1 cellular context compared by ENCODE assay signal in genomic region chr6:109690740-109691687, GRCh38.
TF ChIP-seq lines count a peak whose summit lies in the region.

TSS of gene AK9 (minus strand) at chr6:109691202. CDS start at chr6:109675745, 15,457 bp downstream.
TSS of gene FIG4 (plus strand) at chr6:109691296. CDS start at chr6:109691436, 140 bp downstream.

TF ChIP-seq in K562, 482 proteins besides CTCF, POLR2A, EP300 and RAD21 (continued from another document and continues in another):
- TF ChIP-seq ZBTB40 (IDR thresholded peaks at IDR 0.05) (0 out of 2 replicates have a peak, but pooled peaks have one; percentile 16), ZBTB40 (CRISPR knock-in tag; IDR thresholded peaks at IDR 0.05) (no peak), NELFE (IDR thresholded peaks at IDR 0.05; ENCODE audit: insufficient read depth, insufficient read length) (no peak), KAT7 (CRISPR knock-in tag; IDR thresholded peaks at IDR 0.05; ENCODE audit: borderline replicate concordance) (no peak; the same call in 1 of the 2 replicates), JUND (IDR thresholded peaks at IDR 0.05; ENCODE audit: borderline replicate concordance, low read depth, low read length) (0 out of 2 replicates have a peak, but pooled peaks have one; percentile 37), JUND (tag; IDR thresholded peaks at IDR 0.05; ENCODE audit: borderline replicate concordance, low read depth, low read length) (no peak; the same call in 2 of the 3 replicates), SMARCB1 (IDR thresholded peaks at IDR 0.05; ENCODE audit: insufficient read length, low read depth) (no peak), ADNP (tag; IDR thresholded peaks at IDR 0.05) (no peak), FOXP4 (CRISPR knock-in tag; IDR thresholded peaks at IDR 0.05; ENCODE audit: borderline replicate concordance) (no peak), SNAPC5 (CRISPR knock-in tag; IDR thresholded peaks at IDR 0.05) (no peak), L3MBTL2 (IDR thresholded peaks at IDR 0.05) (peak; percentile 41; the same call in 1 of the 2 replicates), CREM (IDR thresholded peaks at IDR 0.05; ENCODE audit: low read depth) (peak; percentile 67; the same call in 1 of the 2 replicates), ZNF449 (CRISPR knock-in tag; IDR thresholded peaks at IDR 0.05) (no peak), ARNT (IDR thresholded peaks at IDR 0.05) (no peak), TRIM24 (IDR thresholded peaks at IDR 0.05) (no peak), HMG20A (CRISPR knock-in tag; conservative IDR thresholded peaks at IDR 0.05) (0 out of 2 replicates have a peak, but pooled peaks have one; percentile 32), SIRT6 (IDR thresholded peaks at IDR 0.05; ENCODE audit: low read depth, low read length) (no peak), GABPB2 (CRISPR knock-in tag; conservative IDR thresholded peaks at IDR 0.05) (no peak), ZBTB17 (CRISPR knock-in tag; IDR thresholded peaks at IDR 0.05) (no peak), CXXC5 (CRISPR knock-in tag; IDR thresholded peaks at IDR 0.05) (peak; percentile 88), RB1 (IDR thresholded peaks at IDR 0.05; ENCODE audit: low read depth) (0 out of 2 replicates have a peak, but pooled peaks have one; percentile 6), GMEB1 (CRISPR knock-in tag; IDR thresholded peaks at IDR 0.05) (peak; percentile 68; the same call in 1 of the 2 replicates), ELF4 (CRISPR knock-in tag; IDR thresholded peaks at IDR 0.05) (no peak), RBBP5 (IDR thresholded peaks at IDR 0.05; ENCODE audit: borderline replicate concordance, insufficient read depth, low read length, poor library complexity, severe bottlenecking) (peak; percentile 58), KLF10 (CRISPR knock-in tag; IDR thresholded peaks at IDR 0.05) (no peak), ZNF699 (CRISPR knock-in tag; IDR thresholded peaks at IDR 0.05; ENCODE audit: insufficient replicate concordance) (no peak), ZNF592 (IDR thresholded peaks at IDR 0.05) (no peak), STAT6 (CRISPR knock-in tag; IDR thresholded peaks at IDR 0.05) (0 out of 2 replicates have a peak, but pooled peaks have one; percentile 67), ZNF644 (tag; IDR thresholded peaks at IDR 0.05; ENCODE audit: low read depth) (no peak), MBD2 (IDR thresholded peaks at IDR 0.05; ENCODE audit: borderline replicate concordance, low read depth) (peak; percentile 50; the same call in 1 of the 2 replicates), ATF7 (IDR thresholded peaks at IDR 0.05) (peak; percentile 65; the same call in 1 of the 2 replicates)
